In genomic region chr7:2719007-2719406, GRCh38 we compare ENCODE assay signal across 8 cellular contexts. TPM values are rescaled to one million over a fixed set of nuclear protein-coding genes. Genes with fewer than 3 reads are reported as not detected.
A peak's percentile ranks its signal among the peaks of the same experiment; 100 is the strongest.
DNase-seq lines count a peak whose midpoint lies in the region; ATAC-seq, FAIRE-seq and TF ChIP-seq lines count a peak whose summit lies in the region.

No MANE protein-coding gene starts in this region.

- peak overlapping the region in 1 of 2 donors; percentile 60 for H3K27ac Mint-ChIP-seq in effector memory CD8-positive, alpha-beta T cell

- H3K4me3 Mint-ChIP-seq in effector memory CD8-positive, alpha-beta T cell, result peak overlapping the region in 1 of 2 donors; percentile 61

- FAIRE-seq in GM12892 (lab: Jason Lieb, UNC), result no peak

- DNase-seq in D341Med (ENCODE audit: low spot score), result peak; percentile 86
- peak; percentile 72 to 80 for DNase-seq in activated CD4-positive, alpha-beta T cell treated with anti-CD3 and anti-CD28 coated beads, Interleukin-2, amount 50 U/mL, for 48 hours
- DNase-seq in effector memory CD8-positive, alpha-beta T cell, result peak; percentile 51 to 58 (median 53)
- DNase-seq in stimulated activated CD4-positive, alpha-beta T cell treated with anti-CD3 and anti-CD28 coated beads, Interleukin-12 subunit alpha, Interleukin-12 subunit beta, amount 100 ng/mL, for 4 hours, result peak; percentile 64
- no peak for DNase-seq in NCI-H1105 (lab: John Stamatoyannopoulos, UW)
- DNase-seq in GM12892 (ENCODE audit: insufficient read length), result no peak

- no peaks in the 10 kb centered on the region for H3K9me3 Mint-ChIP-seq in effector memory CD8-positive, alpha-beta T cell

- no peaks in the 10 kb centered on the region for H3K27me3 Mint-ChIP-seq in effector memory CD8-positive, alpha-beta T cell

- no peak for TF ChIP-seq POLR2A in GM12892 (IDR thresholded peaks at IDR 0.05; ENCODE audit: low read depth, low read length)

- TF ChIP-seq CTCF in LNCAP (IDR thresholded peaks at IDR 0.05), result peak; percentile 70

- H3K36me3 Mint-ChIP-seq in effector memory CD8-positive, alpha-beta T cell (ENCODE audit: insufficient read depth), result peaks cover 13% of the 10 kb centered on the region

- peaks cover 23 to 39% of the 10 kb centered on the region in 2 donors for H3K4me1 Mint-ChIP-seq in effector memory CD8-positive, alpha-beta T cell (ENCODE audit: low read depth in 2 of 2)

- peak; percentile 38 for ATAC-seq in effector memory CD8-positive, alpha-beta T cell (replicated peaks)
- no peak for ATAC-seq in GM18861 (IDR thresholded peaks at IDR 0.05; ENCODE audit: unreplicated experiment)

RNA-seq across cellular contexts. Expression of gene AMZ1, which starts 31.0 kb away (rescaled TPM):
- 1.4 TPM for polyA plus RNA-seq in GM12892 (2012; ENCODE audit: missing spikeins)

Comparison
In these comparisons a context has a peak if more than half of its experiments do, and no peak if none do; other contexts are left out.
1. DNase-seq: peak in D341Med (single experiment), activated CD4-positive, alpha-beta T cell treated with anti-CD3 and anti-CD28 coated beads, Interleukin-2, amount 50 U/mL, for 48 hours (2 of 2), effector memory CD8-positive, alpha-beta T cell (3 of 3) and stimulated activated CD4-positive, alpha-beta T cell treated with anti-CD3 and anti-CD28 coated beads, Interleukin-12 subunit alpha, Interleukin-12 subunit beta, amount 100 ng/mL, for 4 hours (single experiment); none in NCI-H1105 (single experiment) and GM12892 (single experiment).